In genomic region chr6:154888896-154889295, GRCh38 we compare ENCODE assay signal across 25 cellular contexts.
DNase-seq lines count a peak whose midpoint lies in the region; ATAC-seq and TF ChIP-seq lines count a peak whose summit lies in the region.
"Had no signal": no experiment of that assay in that cellular context is flagged by ENCODE, and none has a peak within 500 bp of the region (broad histone marks: within the 10 kb centered on the region; RNA-seq: fewer than 3 reads in every experiment).

No MANE protein-coding gene starts in this region.

- no peak overlapping the region for H3K4me2 ChIP-seq in trophoblast cell (ENCODE audit: low read length)

- H3K4me1 ChIP-seq in trophoblast cell (ENCODE audit: control insufficient read depth in 1 of 2, insufficient read depth in 2 of 2, low read length in 2 of 2) (no peaks in the 10 kb centered on the region), HAP-1 (no peaks in the 10 kb centered on the region), upper lobe of right lung (peaks cover 3% of the 10 kb centered on the region)
- no peaks in the 10 kb centered on the region for H3K4me1 ChIP-seq in CD8-positive, alpha-beta T cell (ENCODE audit: insufficient read depth, low read length)
- H3K4me1 ChIP-seq: uterus had no signal

- no peaks in the 10 kb centered on the region for H3K79me2 ChIP-seq in trophoblast cell (ENCODE audit: control insufficient read depth, insufficient read depth, low read length, poor library complexity)

- H3K4me3 ChIP-seq in trophoblast cell (ENCODE audit: low read depth, low read length) (no peak overlapping the region), HAP-1 (no peak overlapping the region), upper lobe of right lung (no peak overlapping the region)
- no peak overlapping the region for H3K4me3 ChIP-seq in CD8-positive, alpha-beta T cell (ENCODE audit: low read depth, low read length)
- H3K4me3 ChIP-seq: body of pancreas, left lung, SK-N-MC, skin epidermis, testis, uterus had no signal

- POLR2A ChIA-PET in CD8-positive, alpha-beta T cell (lab: Charles Lee): no interaction called here

- H2BK120ac ChIP-seq in trophoblast cell (ENCODE audit: insufficient read depth, low read length, poor library complexity): no peak overlapping the region

- no peaks in the 10 kb centered on the region for H3K27me3 Mint-ChIP-seq in brain
- H3K27me3 Mint-ChIP-seq in CD8-positive, alpha-beta T cell (ENCODE audit: low read depth): no peaks in the 10 kb centered on the region
- H3K27me3 Mint-ChIP-seq: CD4-positive, CD25-positive, alpha-beta regulatory T cell; naive thymus-derived CD4-positive, alpha-beta T cell had no signal

- in situ Hi-C loops in G401 (cut with HindIII; ENCODE audit: low sequenced_read_pairs): no loop called here
- in situ Hi-C loops in HAP-1 (cut with MboI; ENCODE audit: low sequenced_read_pairs): no loop called here

- CTCF ChIA-PET in CD8-positive, alpha-beta T cell (lab: Charles Lee): no interaction called here

- H3K4ac ChIP-seq in trophoblast cell (ENCODE audit: low read depth, low read length): no peak overlapping the region

- intact Hi-C loops in CD8-positive, alpha-beta T cell (cut with DNase I, micrococcal nuclease): no loop called here
- intact Hi-C loops in upper lobe of right lung (cut with DNase I): no loop called here

- H2BK5ac ChIP-seq in trophoblast cell (ENCODE audit: low read depth, low read length, poor library complexity): no peak overlapping the region

- H3K36me3 ChIP-seq in trophoblast cell (ENCODE audit: control insufficient read depth in 1 of 2, insufficient read depth in 2 of 2, low read length in 2 of 2): no peaks in the 10 kb centered on the region
- H3K36me3 ChIP-seq in CD8-positive, alpha-beta T cell (ENCODE audit: insufficient read depth, low read length): no peaks in the 10 kb centered on the region
- no peaks in the 10 kb centered on the region for H3K36me3 ChIP-seq in HAP-1 (replicated peaks)
- no peaks in the 10 kb centered on the region for H3K36me3 ChIP-seq in upper lobe of right lung
- H3K36me3 ChIP-seq: left lung, uterus had no signal

- TF ChIP-seq CTCF in brain (conservative IDR thresholded peaks at IDR 0.05): no peak
- no peak for TF ChIP-seq CTCF in CD8-positive, alpha-beta T cell (IDR thresholded peaks at IDR 0.05)
- no peak for TF ChIP-seq CTCF in upper lobe of right lung (IDR thresholded peaks at IDR 0.05)

- no peak overlapping the region for H4K91ac ChIP-seq in trophoblast cell (ENCODE audit: low read depth, low read length)

- no CpG with 5 or more reads among the region's 2 CpGs for WGBS in trophoblast cell (ENCODE audit: extremely low coverage, insufficient coverage, insufficient read length)

- H3K9me3 ChIP-seq in trophoblast cell (ENCODE audit: insufficient read depth, low read depth, low read length) (no peaks in the 10 kb centered on the region), HAP-1 (no peaks in the 10 kb centered on the region), upper lobe of right lung (no peaks in the 10 kb centered on the region)
- no peaks in the 10 kb centered on the region for H3K9me3 ChIP-seq in CD8-positive, alpha-beta T cell (ENCODE audit: low read length)
- H3K9me3 ChIP-seq: body of pancreas, left lung, testis, uterus had no signal

- no peaks in the 10 kb centered on the region for H3K79me1 ChIP-seq in trophoblast cell (ENCODE audit: low read length)

- ATAC-seq in CD8-positive, alpha-beta T cell: no peak
- ATAC-seq in upper lobe of right lung: no peak
- ATAC-seq: body of pancreas; left lung; naive thymus-derived CD4-positive, alpha-beta T cell; PC-3; stimulated activated naive CD8-positive, alpha-beta T cell treated with anti-CD3 and anti-CD28 coated beads, Interleukin-15, Interleukin-2, amounts not matched to agents 100 U/mL and 50 U/mL, for 24 hours had no signal

- no peak overlapping the region for H2AK5ac ChIP-seq in trophoblast cell (ENCODE audit: low read length)

- DNase-seq in G401 (ENCODE audit: low spot score) (peak; percentile 54), inferior parietal cortex (ENCODE audit: extremely low spot score) (peak; percentile 41), trophoblast cell (peak; percentile 11 to 69), glomerular visceral epithelial cell (ENCODE audit: extremely low spot score) (no peak), HAP-1 (ENCODE audit: low spot score in 2 of 2) (no peak), upper lobe of right lung (no peak)
- DNase-seq in CD8-positive, alpha-beta T cell: no peak
- DNase-seq: activated naive CD4-positive, alpha-beta T cell; activated T-cell treated with anti-CD3 and anti-CD28 coated beads, Interleukin-2, amount 50 U/mL, for 48 hours; body of pancreas; CD4-positive, CD25-positive, alpha-beta regulatory T cell; cerebellar nuclear complex; DND-41; islet precursor cell; left lung; naive thymus-derived CD4-positive, alpha-beta T cell; NCI-H524; PC-3; stimulated activated naive CD8-positive, alpha-beta T cell treated with anti-CD3 and anti-CD28 coated beads, Interleukin-15, Interleukin-2, amounts not matched to agents 100 U/mL and 50 U/mL, for 24 hours; testis; uterus had no signal

- peaks cover 30% of the 10 kb centered on the region for H3K4me1 Mint-ChIP-seq in brain
- no peaks in the 10 kb centered on the region for H3K4me1 Mint-ChIP-seq in CD8-positive, alpha-beta T cell (ENCODE audit: low read depth)

- H3K4me3 Mint-ChIP-seq in brain: peak overlapping the region in 2 of 5 experiments; percentile 22 to 37
- no peak overlapping the region for H3K4me3 Mint-ChIP-seq in CD8-positive, alpha-beta T cell
- H3K4me3 Mint-ChIP-seq: CD4-positive, CD25-positive, alpha-beta regulatory T cell; naive thymus-derived CD4-positive, alpha-beta T cell; T-helper 1 cell treated with Interleukin-12 subunit alpha and Interleukin-12 subunit beta and Interleukin-4 antibody, amounts not matched to agents 30 μg/mL and 1 μg/mL, for 36 hours had no signal

- H3K14ac ChIP-seq in trophoblast cell (ENCODE audit: low read length): no peak overlapping the region

- H4K8ac ChIP-seq in trophoblast cell (ENCODE audit: low read depth, low read length): no peak overlapping the region

- no peak overlapping the region for H4K12ac ChIP-seq in trophoblast cell (ENCODE audit: low read depth, low read length)

- H3K9me3 Mint-ChIP-seq in brain: peaks cover 0 to 4% (median 2%) of the 10 kb centered on the region in 5 experiments
- H3K9me3 Mint-ChIP-seq in CD8-positive, alpha-beta T cell: no peaks in the 10 kb centered on the region
- H3K9me3 Mint-ChIP-seq: CD4-positive, CD25-positive, alpha-beta regulatory T cell; naive thymus-derived CD4-positive, alpha-beta T cell; T-helper 1 cell treated with Interleukin-12 subunit alpha and Interleukin-12 subunit beta and Interleukin-4 antibody, amounts not matched to agents 30 μg/mL and 1 μg/mL, for 36 hours had no signal

- H2AFZ ChIP-seq in trophoblast cell (ENCODE audit: insufficient read depth, low read length, poor library complexity): no peak overlapping the region

- H3K27me3 ChIP-seq in trophoblast cell (ENCODE audit: insufficient read depth, low read length) (no peaks in the 10 kb centered on the region), HAP-1 (ENCODE audit: low read depth) (no peaks in the 10 kb centered on the region), upper lobe of right lung (no peaks in the 10 kb centered on the region)
- no peaks in the 10 kb centered on the region for H3K27me3 ChIP-seq in CD8-positive, alpha-beta T cell (ENCODE audit: insufficient read depth, low read length)
- H3K27me3 ChIP-seq: body of pancreas, left lung, testis, uterus had no signal

- H2BK12ac ChIP-seq in trophoblast cell (ENCODE audit: low read length): no peak overlapping the region

- H3K27ac ChIP-seq in trophoblast cell (ENCODE audit: low read depth, low read length): no peak overlapping the region
- no peak overlapping the region for H3K27ac ChIP-seq in CD8-positive, alpha-beta T cell (ENCODE audit: low read depth, low read length)
- H3K27ac ChIP-seq in upper lobe of right lung: no peak overlapping the region
- H3K27ac ChIP-seq: body of pancreas, left lung, SK-N-MC, testis, uterus had no signal

- H3K36me3 Mint-ChIP-seq in brain: peaks cover 34% of the 10 kb centered on the region
- H3K36me3 Mint-ChIP-seq in CD8-positive, alpha-beta T cell: peaks cover 24% of the 10 kb centered on the region

- H3K23ac ChIP-seq in trophoblast cell (ENCODE audit: low read length): no peak overlapping the region

- no peak overlapping the region for H3K18ac ChIP-seq in trophoblast cell (ENCODE audit: low read length)

- peak overlapping the region in 4 of 5 experiments; percentile 75 to 92 (median 87) for H3K27ac Mint-ChIP-seq in brain
- no peak overlapping the region for H3K27ac Mint-ChIP-seq in CD8-positive, alpha-beta T cell
- H3K27ac Mint-ChIP-seq: T-helper 1 cell treated with Interleukin-12 subunit alpha and Interleukin-12 subunit beta and Interleukin-4 antibody, amounts not matched to agents 30 μg/mL and 1 μg/mL, for 36 hours had no signal

- no peak overlapping the region for H3K9ac ChIP-seq in trophoblast cell (ENCODE audit: low read length)

Comparison
In these comparisons a context has a peak if more than half of its experiments do, and no peak if none do; other contexts are left out.
1. DNase-seq: peak in G401 (single experiment), inferior parietal cortex (single experiment) and trophoblast cell (2 of 2); none in glomerular visceral epithelial cell (single experiment), CD8-positive, alpha-beta T cell (0 of 7), HAP-1 (0 of 2) and upper lobe of right lung (single experiment).